Comparison of ENCODE assay signal across 1 cellular context in genomic region chr10:86711237-86711956, GRCh38.
TF ChIP-seq lines count a peak whose summit lies in the region.

No MANE protein-coding gene starts in this region.

TF ChIP-seq in GM12878, 131 proteins besides CTCF, POLR2A, EP300 and RAD21 (continued from another document and continues in another):
- TF ChIP-seq E4F1 (IDR thresholded peaks at IDR 0.05; ENCODE audit: borderline replicate concordance, partially characterized antibody), result no peak
- no peak for TF ChIP-seq NFXL1 (IDR thresholded peaks at IDR 0.05; ENCODE audit: borderline replicate concordance)
- TF ChIP-seq DPF2 (IDR thresholded peaks at IDR 0.05), result peak; percentile 83
- TF ChIP-seq IRF3 (IDR thresholded peaks at IDR 0.05), result 0 out of 2 replicates have a peak, but pooled peaks have one; percentile 25
- TF ChIP-seq SIN3A (IDR thresholded peaks at IDR 0.05; ENCODE audit: low read depth, low read length), result no peak
- no peak for TF ChIP-seq MTA3 (IDR thresholded peaks at IDR 0.05; ENCODE audit: borderline replicate concordance, low read length)
- peak in 1 of 2 experiments; percentile 67; a peak in 2 of 4 replicates for TF ChIP-seq ETV6 (conservative IDR thresholded peaks at IDR 0.05 in 1 of 2, IDR thresholded peaks at IDR 0.05 in 1 of 2; ENCODE audit: borderline replicate concordance in 1 of 2, low read depth in 1 of 2)
- peak; percentile 98 for TF ChIP-seq SMARCA5 (IDR thresholded peaks at IDR 0.05)
- TF ChIP-seq BCL3 (IDR thresholded peaks at IDR 0.05; ENCODE audit: borderline replicate concordance, insufficient read depth, low read depth, low read length, poor library complexity, severe bottlenecking), result no peak
- TF ChIP-seq FOS (IDR thresholded peaks at IDR 0.05; ENCODE audit: borderline replicate concordance, extremely low read depth, insufficient read length), result no peak
- TF ChIP-seq ATF7 (IDR thresholded peaks at IDR 0.05; ENCODE audit: low read depth), result no peak
- no peak for TF ChIP-seq ZNF622 (IDR thresholded peaks at IDR 0.05)
- no peak for TF ChIP-seq USF1 (IDR thresholded peaks at IDR 0.05; ENCODE audit: borderline replicate concordance, extremely low read length, insufficient read depth, low read depth, low read length)
- TF ChIP-seq BCL11A (IDR thresholded peaks at IDR 0.05; ENCODE audit: low read depth, low read length), result no peak
- no peak for TF ChIP-seq SPI1 (IDR thresholded peaks at IDR 0.05; ENCODE audit: borderline replicate concordance, insufficient read depth, low read depth, low read length)
- TF ChIP-seq USF2 (IDR thresholded peaks at IDR 0.05; ENCODE audit: borderline replicate concordance, low read depth, low read length), result no peak
- no peak; the same call in 1 of the 3 replicates for TF ChIP-seq POU2F2 (IDR thresholded peaks at IDR 0.05; ENCODE audit: borderline replicate concordance, low read depth, low read length)
- no peak for TF ChIP-seq SREBF1 (IDR thresholded peaks at IDR 0.05; ENCODE audit: low read length)
- no peak for TF ChIP-seq MYB (IDR thresholded peaks at IDR 0.05; ENCODE audit: borderline replicate concordance, low read depth, low read length)
- no peak for TF ChIP-seq HCFC1 (IDR thresholded peaks at IDR 0.05; ENCODE audit: low read length)
- TF ChIP-seq EED (IDR thresholded peaks at IDR 0.05; ENCODE audit: low read depth), result peak; percentile 55
- TF ChIP-seq CHD4 (IDR thresholded peaks at IDR 0.05), result no peak
- no peak for TF ChIP-seq SKIL (IDR thresholded peaks at IDR 0.05; ENCODE audit: low read depth, poor library complexity, severe bottlenecking)
- TF ChIP-seq PML (IDR thresholded peaks at IDR 0.05; ENCODE audit: low read length), result 0 out of 2 replicates have a peak, but pooled peaks have one; percentile 48
- no peak for TF ChIP-seq NFIC (IDR thresholded peaks at IDR 0.05; ENCODE audit: low read depth, low read length)
- no peak for TF ChIP-seq BCLAF1 (IDR thresholded peaks at IDR 0.05)
- TF ChIP-seq RUNX3 (IDR thresholded peaks at IDR 0.05; ENCODE audit: low read length), result peak; percentile 25; the same call in 1 of the 2 replicates
- TF ChIP-seq PBX3 (IDR thresholded peaks at IDR 0.05; ENCODE audit: insufficient replicate concordance, low read depth, low read length), result no peak
- TF ChIP-seq REST (IDR thresholded peaks at IDR 0.05; ENCODE audit: low read depth, low read length), result 0 out of 2 replicates have a peak, but pooled peaks have one; percentile 31
- no peak for TF ChIP-seq ATF2 (IDR thresholded peaks at IDR 0.05; ENCODE audit: low read length)
- 0 out of 2 replicates have a peak, but pooled peaks have one; percentile 81 for TF ChIP-seq LARP7 (IDR thresholded peaks at IDR 0.05)
- TF ChIP-seq RELB (IDR thresholded peaks at IDR 0.05; ENCODE audit: low read depth), result no peak
- TF ChIP-seq EZH2 (IDR thresholded peaks at IDR 0.05; ENCODE audit: borderline replicate concordance, control insufficient read depth, low read depth, low read length), result no peak
